ENCODE assay signal across 1 cellular context in genomic region chr5:126046275-126046674, GRCh38.
A peak's percentile ranks its signal among the peaks of the same experiment; 100 is the strongest.
TF ChIP-seq lines count a peak whose summit lies in the region.

No MANE protein-coding gene starts in this region.

TF ChIP-seq in neural cell, 6 proteins besides CTCF, POLR2A, EP300 and RAD21 (continued from another document):
- peak; percentile 41 for TF ChIP-seq REST (IDR thresholded peaks at IDR 0.05; ENCODE audit: borderline replicate concordance)
